26 cellular contexts compared by ENCODE assay signal in the genomic region with DNA sequence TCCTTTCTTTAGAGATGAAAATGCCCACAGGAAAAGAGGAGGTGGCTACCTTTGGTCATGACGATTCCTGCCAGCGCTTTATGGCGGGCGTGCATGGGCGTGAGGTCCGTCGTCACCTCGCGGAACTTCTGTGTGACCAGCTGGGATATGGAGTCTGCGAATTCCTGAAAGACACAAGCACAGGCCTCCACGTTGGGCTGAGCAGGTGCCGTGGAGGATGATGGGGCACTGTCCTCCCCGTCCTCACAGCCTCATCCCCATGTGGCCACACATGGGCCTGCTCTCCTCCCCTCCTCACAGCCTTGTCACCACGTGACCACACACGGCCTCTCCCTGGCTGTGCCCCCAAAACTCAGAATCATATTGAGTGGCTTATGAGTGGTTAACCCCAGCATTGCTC.
DNase-seq lines count a peak whose midpoint lies in the region; ATAC-seq, FAIRE-seq and TF ChIP-seq lines count a peak whose summit lies in the region.
"Had no signal": no experiment of that assay in that cellular context is flagged by ENCODE, and none has a peak within 500 bp of the region (broad histone marks: within the 10 kb centered on the region; RNA-seq: fewer than 3 reads in every experiment).

No MANE protein-coding gene starts in this region.

- POLR2A ChIA-PET in K562 (lab: Yijun Ruan, JAX): interaction anchor here (0.6 kb wide), 1 partner anchor 48 kb away, joined by 3 read pairs; no protein-coding TSS in a partner anchor
- POLR2A ChIA-PET in RWPE1 (lab: Yijun Ruan, JAX; ENCODE audit: low non-redundant PET): no interaction called here

- peak overlapping the region; percentile 16 for H2BK15ac ChIP-seq in neuronal stem cell (ENCODE audit: low read length)

- BruUV-seq in K562 (replicated peaks; lab: Mats Ljungman, UMichigan): no TSS peak

- no peaks in the 10 kb centered on the region for H3K79me1 ChIP-seq in neuronal stem cell (ENCODE audit: low read depth, low read length)

- H3K14ac ChIP-seq in neuronal stem cell (ENCODE audit: low read length): no peak overlapping the region

- H3K9me3 ChIP-seq in K562 (replicated peaks; ENCODE audit: control insufficient read depth, insufficient read depth, low read depth, low read length) (no peaks in the 10 kb centered on the region), neuronal stem cell (replicated peaks in 1 of 2; ENCODE audit: control insufficient read depth in 2 of 2, insufficient read depth in 1 of 2, low read depth in 1 of 2, low read length in 2 of 2) (no peaks in the 10 kb centered on the region)
- H3K9me3 ChIP-seq: BE2C had no signal

- no peak overlapping the region for H2AFZ ChIP-seq in K562 (ENCODE audit: low read depth, low read length)
- H2AFZ ChIP-seq in neuronal stem cell (ENCODE audit: low read length): no peak overlapping the region
- H2AFZ ChIP-seq: GM23338 had no signal

- no peak overlapping the region for H3K4me3 ChIP-seq in K562
- no peak overlapping the region for H3K4me3 ChIP-seq in neuronal stem cell (ENCODE audit: low read length in 2 of 2)
- H3K4me3 ChIP-seq: GM23338 had no signal

- no peak for FAIRE-seq in K562 (lab: Jason Lieb, UNC)
- FAIRE-seq: A204.1, GM12892, GM18507, HTR-8/SVneo had no signal

- H2AK5ac ChIP-seq in neuronal stem cell (ENCODE audit: low read depth, low read length): no peak overlapping the region

- peaks cover 13 to 58% of the 10 kb centered on the region in 2 experiments; a peak in 3 of 5 replicates for H3K27me3 ChIP-seq in K562 (ENCODE audit: control insufficient read depth in 2 of 2, insufficient read depth in 2 of 2, low read length in 2 of 2)
- no peaks in the 10 kb centered on the region for H3K27me3 ChIP-seq in neuronal stem cell (ENCODE audit: control insufficient read depth in 3 of 3, insufficient read depth in 3 of 3, low read depth in 1 of 3, low read length in 3 of 3)
- H3K27me3 ChIP-seq: BE2C had no signal

- H3K4me1 ChIP-seq in K562 (replicated peaks in 1 of 2; ENCODE audit: control insufficient read depth in 2 of 2, insufficient read depth in 2 of 2, low read length in 2 of 2) (no peaks in the 10 kb centered on the region; a peak in 1 of 5 replicates), neuronal stem cell (ENCODE audit: control insufficient read depth in 2 of 2, insufficient read depth in 1 of 2, low read depth in 1 of 2, low read length in 2 of 2) (no peaks in the 10 kb centered on the region)

- H3K27ac ChIP-seq in K562 (ENCODE audit: extremely low read depth, low read depth, low read length) (no peak overlapping the region), neuronal stem cell (replicated peaks; ENCODE audit: low read length) (no peak overlapping the region), RWPE1 (no peak overlapping the region)

- no peaks in the 10 kb centered on the region for H3K79me2 ChIP-seq in K562 (ENCODE audit: control insufficient read depth, insufficient read depth, low read length)

- CTCF ChIA-PET in K562 (lab: Yijun Ruan, JAX; ENCODE audit: low intra/inter-chr PET ratio): no interaction called here
- CTCF ChIA-PET in RWPE1 (lab: Yijun Ruan, JAX): no interaction called here

- no peaks in the 10 kb centered on the region for H3K9me1 ChIP-seq in K562 (ENCODE audit: control insufficient read depth, insufficient read depth, low read length)

- H4K8ac ChIP-seq in neuronal stem cell (ENCODE audit: low read depth, low read length): no peak overlapping the region

- H3K36me3 ChIP-seq in K562 (ENCODE audit: control insufficient read depth, insufficient read depth, low read length) (no peaks in the 10 kb centered on the region), neuronal stem cell (replicated peaks in 1 of 2; ENCODE audit: control insufficient read depth in 2 of 2, insufficient read depth in 2 of 2, low read length in 2 of 2) (no peaks in the 10 kb centered on the region)
- H3K36me3 ChIP-seq: BE2C had no signal

- H3K4ac ChIP-seq in neuronal stem cell (ENCODE audit: low read length): no peak overlapping the region

- TF ChIP-seq RAD21 in K562 (CRISPR knock-in tag; conservative IDR thresholded peaks at IDR 0.05 in 1 of 2, IDR thresholded peaks at IDR 0.05 in 1 of 2): no peak

- no peak overlapping the region for H4K91ac ChIP-seq in neuronal stem cell (ENCODE audit: low read depth, low read length, poor library complexity)

- no peak for TF ChIP-seq EP300 in K562 (IDR thresholded peaks at IDR 0.05; ENCODE audit: low read length)

- peaks cover 9% of the 10 kb centered on the region; the same call in 1 of the 2 replicates for H4K20me1 ChIP-seq in K562 (replicated peaks; ENCODE audit: control insufficient read depth, insufficient read depth, low read length)

- no peak overlapping the region for H3K9ac ChIP-seq in K562 (ENCODE audit: insufficient read depth in 1 of 2, low read depth in 2 of 2, low read length in 2 of 2)
- no peak overlapping the region for H3K9ac ChIP-seq in neuronal stem cell (ENCODE audit: low read depth, low read length, poor library complexity)

- H3K23ac ChIP-seq in neuronal stem cell (ENCODE audit: low read depth, low read length, poor library complexity): peak overlapping the region; percentile 25

- in situ Hi-C loops in K562 (cut with MboI): no loop called here

- intact Hi-C loops in K562 (cut with micrococcal nuclease): no loop called here

- WGBS in K562 (ENCODE audit: insufficient coverage, low coverage, missing lambda C conversion rate): 3% methylated on average over 15 of the region's 15 CpGs
- WGBS in neuronal stem cell (ENCODE audit: extremely low coverage in 2 of 2, insufficient read length in 2 of 2, insufficient replicate concordance in 1 of 2), 2 donors: no CpG with 5 or more reads among the region's 15 CpGs

- DNase-seq in K562 (ENCODE audit: extremely low read depth in 1 of 4, low spot score in 3 of 4): no peak
- peak; percentile 29 for DNase-seq in ecto neural progenitor cell (ENCODE audit: low spot score)
- DNase-seq in mesenteric fat pad (ENCODE audit: low spot score): peak; percentile 80
- no peak for DNase-seq in neuronal stem cell (ENCODE audit: low spot score)
- no peak for DNase-seq in activated naive CD4-positive, alpha-beta T cell treated with Interleukin-2 at 50 U/mL for 16 hours
- no peak for DNase-seq in RWPE1 (ENCODE audit: low spot score)
- DNase-seq in stimulated activated CD4-positive, alpha-beta T cell treated with anti-CD3 and anti-CD28 coated beads, Interleukin-12 subunit alpha, Interleukin-12 subunit beta, amount 100 ng/mL, for 4 hours: no peak
- no peak for DNase-seq in DMS53 (lab: John Stamatoyannopoulos, UW)
- DNase-seq: ACHN; BE2C; C1 segment of cervical spinal cord; CD4-positive, CD25-positive, alpha-beta regulatory T cell; CD8-positive, alpha-beta memory T cell; COR-L47; DMS 273 treated with DMSO at 0.1 percent for 48 hours; DMS79; GDM1; H7; HFFc6; IMR-90 had no signal

- H2BK12ac ChIP-seq in neuronal stem cell (ENCODE audit: low read length): no peak overlapping the region

- TF ChIP-seq CTCF in K562 (IDR thresholded peaks at IDR 0.05 in 2 of 3, conservative IDR thresholded peaks at IDR 0.05 in 1 of 3; ENCODE audit: insufficient read depth in 2 of 3, low read depth in 1 of 3, low read length in 3 of 3): no peak
- TF ChIP-seq CTCF in RWPE1 (conservative IDR thresholded peaks at IDR 0.05; ENCODE audit: low read depth): no peak

- TF ChIP-seq POLR2A in K562 (conservative IDR thresholded peaks at IDR 0.05): no peak

- peak overlapping the region; percentile 15 for H3K18ac ChIP-seq in neuronal stem cell (ENCODE audit: low read length)

- ATAC-seq in K562: no peak
- ATAC-seq: GM23338, HCT116 had no signal

- no peak overlapping the region for H2BK120ac ChIP-seq in neuronal stem cell (ENCODE audit: low read depth, low read length)

- H3K4me2 ChIP-seq in K562 (ENCODE audit: insufficient read depth, low read length) (no peak overlapping the region), neuronal stem cell (ENCODE audit: insufficient read depth, low read length, poor library complexity, severe bottlenecking) (no peak overlapping the region)
- H3K4me2 ChIP-seq: GM23338 had no signal

- no peak overlapping the region for H2BK5ac ChIP-seq in neuronal stem cell (ENCODE audit: low read length)

TF ChIP-seq in K562, 482 proteins besides CTCF, POLR2A, EP300 and RAD21:
- TF ChIP-seq, protein P1, sequence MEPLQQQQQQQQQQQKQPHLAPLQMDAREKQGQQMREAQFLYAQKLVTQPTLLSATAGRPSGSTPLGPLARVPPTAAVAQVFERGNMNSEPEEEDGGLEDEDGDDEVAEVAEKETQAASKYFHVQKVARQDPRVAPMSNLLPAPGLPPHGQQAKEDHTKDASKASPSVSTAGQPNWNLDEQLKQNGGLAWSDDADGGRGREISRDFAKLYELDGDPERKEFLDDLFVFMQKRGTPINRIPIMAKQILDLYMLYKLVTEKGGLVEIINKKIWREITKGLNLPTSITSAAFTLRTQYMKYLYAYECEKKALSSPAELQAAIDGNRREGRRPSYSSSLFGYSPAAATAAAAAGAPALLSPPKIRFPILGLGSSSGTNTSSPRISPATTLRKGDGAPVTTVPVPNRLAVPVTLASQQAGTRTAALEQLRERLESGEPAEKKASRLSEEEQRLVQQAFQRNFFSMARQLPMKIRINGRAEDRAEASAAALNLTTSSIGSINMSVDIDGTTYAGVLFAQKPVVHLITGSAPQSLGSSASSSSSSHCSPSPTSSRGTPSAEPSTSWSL (CRISPR knock-in tag; IDR thresholded peaks at IDR 0.05; ENCODE audit: borderline replicate concordance): no peak
- TF ChIP-seq, protein P2, sequence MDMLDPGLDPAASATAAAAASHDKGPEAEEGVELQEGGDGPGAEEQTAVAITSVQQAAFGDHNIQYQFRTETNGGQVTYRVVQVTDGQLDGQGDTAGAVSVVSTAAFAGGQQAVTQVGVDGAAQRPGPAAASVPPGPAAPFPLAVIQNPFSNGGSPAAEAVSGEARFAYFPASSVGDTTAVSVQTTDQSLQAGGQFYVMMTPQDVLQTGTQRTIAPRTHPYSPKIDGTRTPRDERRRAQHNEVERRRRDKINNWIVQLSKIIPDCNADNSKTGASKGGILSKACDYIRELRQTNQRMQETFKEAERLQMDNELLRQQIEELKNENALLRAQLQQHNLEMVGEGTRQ (CRISPR knock-in tag; IDR thresholded peaks at IDR 0.05): peak; percentile 31; the same call in 1 of the 2 replicates
- TF ChIP-seq ZSCAN29 (IDR thresholded peaks at IDR 0.05) (no peak), HNRNPLL (IDR thresholded peaks at IDR 0.05; ENCODE audit: low read depth, low read length, poor library complexity, severe bottlenecking) (no peak)

Comparison
In these comparisons a context has a peak if more than half of its experiments do, and no peak if none do; other contexts are left out.
1. DNase-seq: peak in ecto neural progenitor cell (single experiment) and mesenteric fat pad (single experiment); none in K562 (0 of 4), neuronal stem cell (single experiment), activated naive CD4-positive, alpha-beta T cell treated with Interleukin-2 at 50 U/mL for 16 hours (single experiment), RWPE1 (single experiment), stimulated activated CD4-positive, alpha-beta T cell treated with anti-CD3 and anti-CD28 coated beads, Interleukin-12 subunit alpha, Interleukin-12 subunit beta, amount 100 ng/mL, for 4 hours (single experiment) and DMS53 (single experiment).